Comparison of ENCODE assay signal across 8 cellular contexts in the genomic region with DNA sequence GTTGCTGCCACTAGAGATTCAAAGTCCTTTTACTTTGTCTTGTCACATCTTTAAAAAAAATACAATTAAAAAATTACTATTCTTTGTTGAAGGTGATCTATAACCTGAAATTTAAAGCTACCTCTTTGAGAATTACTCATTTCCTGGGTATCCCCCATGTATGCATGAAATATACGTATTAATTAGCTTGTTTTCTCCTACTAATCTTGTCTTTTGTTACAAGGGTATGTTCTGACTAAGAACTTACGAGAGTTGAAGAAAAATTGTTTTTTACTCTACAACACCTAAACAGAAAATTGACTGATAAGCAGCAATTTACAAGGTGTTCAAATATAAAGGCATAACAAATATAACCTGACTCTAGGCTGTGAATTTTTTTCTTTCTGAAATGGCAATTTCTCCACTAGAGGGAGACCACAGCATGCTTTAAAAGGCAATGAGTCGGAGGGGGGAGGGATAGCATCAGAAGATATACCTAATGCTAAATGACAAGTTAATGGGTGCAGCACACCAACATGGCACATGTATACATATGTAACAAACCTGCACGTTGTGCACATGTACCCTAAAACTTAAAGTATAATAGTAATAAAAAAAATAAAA.
A peak's percentile ranks its signal among the peaks of the same experiment; 100 is the strongest.
DNase-seq lines count a peak whose midpoint lies in the region; ATAC-seq lines count a peak whose summit lies in the region.

No MANE protein-coding gene starts in this region.

- no peak overlapping the region for H3K27ac Mint-ChIP-seq in CD8-positive, alpha-beta memory T cell

- POLR2A ChIA-PET in CD8-positive, alpha-beta memory T cell (lab: Charles Lee) = no interaction called here

- peaks cover 5 to 15% of the 10 kb centered on the region in 2 donors for H3K27me3 Mint-ChIP-seq in CD8-positive, alpha-beta memory T cell

- no peak overlapping the region for H4K8ac ChIP-seq in mesenchymal stem cell (ENCODE audit: low read length)

- H2BK12ac ChIP-seq in mesenchymal stem cell (ENCODE audit: low read length in 2 of 2) = no peak overlapping the region

- H4K91ac ChIP-seq in mesenchymal stem cell (ENCODE audit: low read length) = no peak overlapping the region

- H3K4ac ChIP-seq in mesenchymal stem cell (ENCODE audit: low read depth in 1 of 2, low read length in 2 of 2) = no peak overlapping the region

- H3K79me1 ChIP-seq in mesenchymal stem cell (replicated peaks; ENCODE audit: low read length, poor library complexity, severe bottlenecking) = no peaks in the 10 kb centered on the region

- no peak overlapping the region for H3K4me3 Mint-ChIP-seq in CD8-positive, alpha-beta memory T cell

- DNase-seq in ELF-1 (ENCODE audit: low read depth, low spot score) (peak; percentile 5), LHCN-M2 (ENCODE audit: low read depth) (peak; percentile 48), amniotic epithelial cell (ENCODE audit: low read depth) (peak; percentile 43), mesenchymal stem cell (peak; percentile 40), T-helper 9 cell (no peak), midbrain (lab: John Stamatoyannopoulos, UW) (no peak)
- no peak for DNase-seq in stimulated activated naive CD8-positive, alpha-beta T cell treated with anti-CD3 and anti-CD28 coated beads, Interleukin-15, Interleukin-2, amounts not matched to agents 100 U/mL and 50 U/mL, for 24 hours
- no peak for DNase-seq in CD8-positive, alpha-beta memory T cell

- H3K23ac ChIP-seq in mesenchymal stem cell (ENCODE audit: low read length in 2 of 2) = no peak overlapping the region

- H3K27ac ChIP-seq in mesenchymal stem cell (ENCODE audit: low read length, poor library complexity, severe bottlenecking) = no peak overlapping the region
- H3K27ac ChIP-seq in CD8-positive, alpha-beta memory T cell (ENCODE audit: low read depth, low read length) = no peak overlapping the region

- CTCF ChIA-PET in CD8-positive, alpha-beta memory T cell (lab: Charles Lee) = no interaction called here

- no peak overlapping the region for H3K4me2 ChIP-seq in mesenchymal stem cell (ENCODE audit: low read length, poor library complexity, severe bottlenecking)

- no CpG with 5 or more reads among the region's 4 CpGs for WGBS in mesenchymal stem cell

- H3K9me3 Mint-ChIP-seq in CD8-positive, alpha-beta memory T cell = no peaks in the 10 kb centered on the region

- no peaks in the 10 kb centered on the region for H3K9me3 ChIP-seq in mesenchymal stem cell (ENCODE audit: control insufficient read depth, low read length)
- H3K9me3 ChIP-seq in CD8-positive, alpha-beta memory T cell (ENCODE audit: low read length) = no peaks in the 10 kb centered on the region

- H3K14ac ChIP-seq in mesenchymal stem cell (ENCODE audit: low read length in 2 of 2) = no peak overlapping the region

- H3K27me3 ChIP-seq in mesenchymal stem cell (ENCODE audit: control insufficient read depth in 1 of 2, insufficient read depth in 1 of 2, low read length in 2 of 2) = peaks cover 0 to 26% of the 10 kb centered on the region in 2 experiments
- H3K27me3 ChIP-seq in CD8-positive, alpha-beta memory T cell (ENCODE audit: insufficient read depth, low read length, poor library complexity, severe bottlenecking) = no peaks in the 10 kb centered on the region

- no peak overlapping the region for H2BK120ac ChIP-seq in mesenchymal stem cell (ENCODE audit: low read depth, low read length)

- no peaks in the 10 kb centered on the region for H3K4me1 ChIP-seq in mesenchymal stem cell (ENCODE audit: control insufficient read depth, insufficient read depth, low read depth, low read length)
- no peaks in the 10 kb centered on the region for H3K4me1 ChIP-seq in CD8-positive, alpha-beta memory T cell (ENCODE audit: insufficient read depth, low read length)

- H2BK15ac ChIP-seq in mesenchymal stem cell (ENCODE audit: low read depth, poor library complexity, severe bottlenecking) = no peak overlapping the region

- no peak overlapping the region for H2BK5ac ChIP-seq in mesenchymal stem cell (ENCODE audit: low read depth, low read length, poor library complexity, severe bottlenecking)

- no peaks in the 10 kb centered on the region for H3K36me3 Mint-ChIP-seq in CD8-positive, alpha-beta memory T cell

- H3K18ac ChIP-seq in mesenchymal stem cell (ENCODE audit: low read depth in 1 of 2, low read length in 2 of 2) = no peak overlapping the region

- no peak overlapping the region for H2AFZ ChIP-seq in mesenchymal stem cell (ENCODE audit: low read depth, low read length)

- no peak overlapping the region for H3K4me3 ChIP-seq in mesenchymal stem cell (ENCODE audit: insufficient read depth in 1 of 2, low read depth in 1 of 2, low read length in 2 of 2)
- H3K4me3 ChIP-seq in CD8-positive, alpha-beta memory T cell (ENCODE audit: low read length) = no peak overlapping the region

- no peak overlapping the region for H3K9ac ChIP-seq in mesenchymal stem cell (ENCODE audit: low read length)

- ATAC-seq in stimulated activated naive CD8-positive, alpha-beta T cell treated with anti-CD3 and anti-CD28 coated beads, Interleukin-15, Interleukin-2, amounts not matched to agents 100 U/mL and 50 U/mL, for 24 hours = no peak

- H3K4me1 Mint-ChIP-seq in CD8-positive, alpha-beta memory T cell = peaks cover 0 to 2% (median 0%) of the 10 kb centered on the region in 3 donors

- no peak overlapping the region for H2AK5ac ChIP-seq in mesenchymal stem cell (ENCODE audit: low read length, severe bottlenecking)

- no peaks in the 10 kb centered on the region for H3K36me3 ChIP-seq in mesenchymal stem cell (ENCODE audit: control insufficient read depth in 1 of 2, insufficient read depth in 2 of 2, low read depth in 1 of 2, low read length in 2 of 2)
- H3K36me3 ChIP-seq in CD8-positive, alpha-beta memory T cell (ENCODE audit: insufficient read depth, low read length) = no peaks in the 10 kb centered on the region

Comparison
In these comparisons a context has a peak if more than half of its experiments do, and no peak if none do; other contexts are left out.
1. DNase-seq: peak in ELF-1 (single experiment), LHCN-M2 (single experiment), amniotic epithelial cell (single experiment) and mesenchymal stem cell (single experiment); none in T-helper 9 cell (single experiment), midbrain (single experiment), stimulated activated naive CD8-positive, alpha-beta T cell treated with anti-CD3 and anti-CD28 coated beads, Interleukin-15, Interleukin-2, amounts not matched to agents 100 U/mL and 50 U/mL, for 24 hours (single experiment) and CD8-positive, alpha-beta memory T cell (0 of 5).